Comparison of ENCODE assay signal across 12 cellular contexts in the genomic region with DNA sequence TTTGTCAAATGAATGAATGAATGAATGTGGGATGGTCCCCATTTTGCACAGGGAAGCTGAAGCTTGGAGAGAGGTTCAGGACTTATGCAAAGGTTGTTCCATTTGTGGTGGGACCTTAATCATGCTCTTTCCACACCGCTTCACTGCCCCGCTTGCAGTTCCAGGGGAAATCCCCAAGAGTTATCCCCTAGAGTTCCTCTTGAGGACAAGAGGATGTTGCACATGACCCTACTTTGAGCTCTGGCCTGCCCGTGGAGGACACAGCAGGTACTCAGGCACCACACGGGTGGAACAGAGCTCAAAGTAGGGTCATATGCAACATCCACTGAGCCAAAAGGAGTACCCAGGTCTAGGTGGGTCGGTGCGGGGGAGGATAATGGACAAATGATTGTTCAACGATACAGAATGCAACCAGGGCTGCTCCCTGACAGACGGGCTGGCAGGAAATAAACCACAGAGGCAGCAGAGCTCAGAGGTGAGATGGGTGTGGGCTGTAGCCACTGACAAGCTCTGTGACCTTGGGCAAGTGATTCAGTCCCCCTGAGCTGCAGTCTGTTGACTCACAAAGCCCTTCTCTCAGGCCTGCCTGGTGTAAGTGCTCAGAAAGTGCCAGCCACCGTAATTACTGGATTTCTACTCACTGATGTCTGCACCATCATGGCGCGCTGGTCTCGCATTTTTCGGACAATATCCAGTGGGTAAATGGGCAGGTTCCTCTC.
DNase-seq lines count a peak whose midpoint lies in the region; ATAC-seq, FAIRE-seq and TF ChIP-seq lines count a peak whose summit lies in the region.
"Had no signal": no experiment of that assay in that cellular context is flagged by ENCODE, and none has a peak within 500 bp of the region (broad histone marks: within the 10 kb centered on the region; RNA-seq: fewer than 3 reads in every experiment).

No MANE protein-coding gene starts in this region.

- TF ChIP-seq CTCF in fibroblast of mammary gland (conservative IDR thresholded peaks at IDR 0.05; ENCODE audit: control insufficient read depth, insufficient read depth, low read depth, low read length) (no peak), RWPE1 (conservative IDR thresholded peaks at IDR 0.05; ENCODE audit: low read depth) (no peak)

- no peak overlapping the region for H3K4me3 ChIP-seq in fibroblast of mammary gland (ENCODE audit: control insufficient read depth, low read depth, low read length)
- H3K4me3 ChIP-seq: right lobe of liver had no signal

- peak; percentile 92 for FAIRE-seq in GM12892 (lab: Jason Lieb, UNC)
- FAIRE-seq: colon had no signal

- TF ChIP-seq POLR2A in GM12892 (IDR thresholded peaks at IDR 0.05; ENCODE audit: low read depth, low read length): no peak

- DNase-seq in GM12892 (ENCODE audit: insufficient read length) (peak; percentile 36), fibroblast of mammary gland (ENCODE audit: low read depth) (peak; percentile 28), activated gamma-delta T cell treated with Interleukin-2 at 50 U/mL for 16 hours (no peak), NCI-H1694 (lab: John Stamatoyannopoulos, UW) (no peak), RWPE1 (ENCODE audit: low spot score) (no peak)
- DNase-seq in stimulated activated naive CD4-positive, alpha-beta T cell (lab: John Stamatoyannopoulos, UW): no peak
- DNase-seq: activated CD4-positive, alpha-beta memory T cell treated with anti-CD3 and anti-CD28 coated beads, Interleukin-2, amount 10 ng/mL, durations not matched to agents 7 days and 5 days; right lobe of liver; substantia nigra had no signal

- POLR2A ChIA-PET in RWPE1 (lab: Yijun Ruan, JAX; ENCODE audit: low non-redundant PET): no interaction called here

- ATAC-seq in GM21381 (IDR thresholded peaks at IDR 0.05; ENCODE audit: unreplicated experiment): peak; percentile 52
- peak; percentile 51 for ATAC-seq in HG03354 (IDR thresholded peaks at IDR 0.05; ENCODE audit: poor library complexity, severe bottlenecking, unreplicated experiment)

- no peak overlapping the region for H3K27ac ChIP-seq in RWPE1
- H3K27ac ChIP-seq: right lobe of liver had no signal

- CTCF ChIA-PET in RWPE1 (lab: Yijun Ruan, JAX): interaction anchor here (0.6 kb wide), 1 partner anchor 9 kb away, joined by 3 read pairs; no protein-coding TSS in a partner anchor

Comparison
In these comparisons a context has a peak if more than half of its experiments do, and no peak if none do; other contexts are left out.
1. DNase-seq: peak in GM12892 (single experiment) and fibroblast of mammary gland (single experiment); none in stimulated activated naive CD4-positive, alpha-beta T cell (0 of 6), activated gamma-delta T cell treated with Interleukin-2 at 50 U/mL for 16 hours (single experiment), NCI-H1694 (single experiment) and RWPE1 (single experiment).